Comparison of ENCODE assay signal across 8 cellular contexts in the genomic region with DNA sequence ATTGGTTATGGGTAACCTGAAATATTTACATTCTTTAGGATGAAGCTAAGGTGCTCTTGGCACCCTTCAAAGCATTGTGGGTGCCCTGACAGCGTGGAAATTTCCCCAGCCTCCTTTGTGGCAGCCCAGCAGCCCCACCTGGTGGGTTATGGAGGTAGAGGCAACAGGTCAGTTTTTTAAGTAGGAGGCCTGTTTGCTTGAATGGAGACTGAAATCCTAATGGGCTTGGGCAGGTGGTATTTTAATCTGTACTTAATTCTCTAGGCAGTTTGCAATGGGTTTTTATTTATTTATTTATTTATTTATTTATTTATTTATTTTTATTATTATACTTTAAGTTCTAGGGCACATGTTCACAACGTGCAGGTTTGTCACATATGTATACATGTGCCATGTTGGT.
DNase-seq lines count a peak whose midpoint lies in the region; ATAC-seq and TF ChIP-seq lines count a peak whose summit lies in the region.

No MANE protein-coding gene starts in this region.

- H3K4me3 ChIP-seq in Peyer's patch = no peak overlapping the region

- H3K9me3 ChIP-seq in Peyer's patch = no peaks in the 10 kb centered on the region

- DNase-seq in Peyer's patch (peak in 2 of 3 donors; percentile 66 to 78), activated T-helper 1 cell treated with Interleukin-2 at 50 U/mL for 16 hours (ENCODE audit: low read depth) (peak; percentile 18), germinal center (ENCODE audit: low spot score) (peak; percentile 58), GDM1 (lab: John Stamatoyannopoulos, UW) (no peak), amniotic stem cell (lab: John Stamatoyannopoulos, UW) (no peak)
- DNase-seq in stimulated activated CD4-positive, alpha-beta T cell treated with anti-CD3 and anti-CD28 coated beads, Interleukin-15, amount 100 ng/mL, for 24 hours = peak; percentile 74

- ATAC-seq in HG02885 (IDR thresholded peaks at IDR 0.05; ENCODE audit: poor library complexity, unreplicated experiment) = peak; percentile 74

- H3K27ac ChIP-seq in Peyer's patch = no peak overlapping the region

- H3K36me3 ChIP-seq in Peyer's patch = no peaks in the 10 kb centered on the region

- TF ChIP-seq CTCF in GM12874 (IDR thresholded peaks at IDR 0.05; ENCODE audit: insufficient read depth, low read depth, low read length) (peak; percentile 64), Peyer's patch (IDR thresholded peaks at IDR 0.05) (peak in 5 of 6 experiments; percentile 18 to 74 (median 64))

- H3K27me3 ChIP-seq in Peyer's patch = no peaks in the 10 kb centered on the region

- H3K4me1 ChIP-seq in Peyer's patch = no peaks in the 10 kb centered on the region

- no peak for TF ChIP-seq POLR2A in Peyer's patch (IDR thresholded peaks at IDR 0.05)

Comparison
In these comparisons a context has a peak if more than half of its experiments do, and no peak if none do; other contexts are left out.
1. DNase-seq: peak in Peyer's patch (2 of 3), activated T-helper 1 cell treated with Interleukin-2 at 50 U/mL for 16 hours (single experiment), germinal center (single experiment) and stimulated activated CD4-positive, alpha-beta T cell treated with anti-CD3 and anti-CD28 coated beads, Interleukin-15, amount 100 ng/mL, for 24 hours (single experiment); none in GDM1 (single experiment) and amniotic stem cell (single experiment).